Comparison of ENCODE assay signal across 26 cellular contexts in the genomic region with DNA sequence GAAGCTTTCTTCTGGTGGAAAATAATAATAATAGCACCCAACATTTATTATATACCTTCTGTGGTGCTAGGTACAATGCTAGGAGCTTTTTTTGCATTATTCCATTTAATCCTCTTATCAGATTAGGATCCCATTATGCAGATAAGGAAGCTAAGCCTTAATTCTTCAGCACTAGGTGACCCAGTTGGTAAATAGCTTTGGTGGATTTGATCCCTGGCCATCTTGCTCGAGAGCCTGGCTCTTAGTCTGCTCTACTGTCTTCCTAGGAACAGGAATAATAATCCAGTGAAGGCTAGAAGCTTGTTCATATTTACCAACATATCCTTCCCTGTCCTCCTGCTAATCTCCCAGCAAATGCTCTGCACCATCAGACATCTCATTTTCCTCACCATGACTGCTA.
DNase-seq lines count a peak whose midpoint lies in the region; TF ChIP-seq lines count a peak whose summit lies in the region.
"Had no signal": no experiment of that assay in that cellular context is flagged by ENCODE, and none has a peak within 500 bp of the region (broad histone marks: within the 10 kb centered on the region; RNA-seq: fewer than 3 reads in every experiment).

No MANE protein-coding gene starts in this region.

- H3K9ac ChIP-seq in mesendoderm (ENCODE audit: low read length), result no peak overlapping the region
- H3K9ac ChIP-seq: BLaER1 had no signal

- H4K8ac ChIP-seq in mesendoderm (ENCODE audit: low read depth, low read length), result no peak overlapping the region

- no peak overlapping the region for H4K5ac ChIP-seq in mesendoderm (ENCODE audit: low read length)

- TF ChIP-seq CTCF in WERI-Rb-1 (IDR thresholded peaks at IDR 0.05; ENCODE audit: low read depth, low read length) (no peak), A673 (conservative IDR thresholded peaks at IDR 0.05; ENCODE audit: low read depth, low read length) (no peak)

- no peak overlapping the region for H2AK5ac ChIP-seq in mesendoderm (ENCODE audit: low read length)

- H3K79me2 ChIP-seq in mesendoderm (ENCODE audit: control insufficient read depth, insufficient read depth, low read length), result no peaks in the 10 kb centered on the region

- H3K4me1 ChIP-seq in mesendoderm (ENCODE audit: control insufficient read depth, low read depth, low read length) (peaks cover 3% of the 10 kb centered on the region), A673 (ENCODE audit: insufficient read depth, low read length, poor library complexity, severe bottlenecking) (no peaks in the 10 kb centered on the region)
- H3K4me1 ChIP-seq: A549, BE2C, BLaER1 had no signal

- BruUV-seq in A673 (replicated peaks; lab: Mats Ljungman, UMichigan), result no TSS peak

- H3K4me2 ChIP-seq in mesendoderm (ENCODE audit: low read length), result no peak overlapping the region
- H3K4me2 ChIP-seq: A549, BLaER1 had no signal

- H2BK120ac ChIP-seq in mesendoderm (ENCODE audit: low read depth, low read length), result no peak overlapping the region

- H3K9me3 ChIP-seq in WERI-Rb-1 (ENCODE audit: severe bottlenecking) (no peaks in the 10 kb centered on the region), A673 (ENCODE audit: low read depth, low read length, poor library complexity, severe bottlenecking) (no peaks in the 10 kb centered on the region)
- H3K9me3 ChIP-seq: A549, BE2C, BLaER1 had no signal

- no peak overlapping the region for H2BK15ac ChIP-seq in mesendoderm (replicated peaks; ENCODE audit: low read depth)

- POLR2A ChIA-PET in A673 (lab: Charles Lee; ENCODE audit: low non-redundant PET), result no interaction called here

- H3K23ac ChIP-seq in mesendoderm (ENCODE audit: low read length), result no peak overlapping the region

- DNase-seq in D341Med (ENCODE audit: low spot score) (peak; percentile 71), NCI-H82 (lab: John Stamatoyannopoulos, UW) (peak; percentile 97), WERI-Rb-1 (peak; percentile 84), mesendoderm (peak; percentile 64), AG20443 (ENCODE audit: low spot score) (no peak), NCI-H2081 treated with DMSO at 0.1 percent for 48 hours (lab: John Stamatoyannopoulos, UW) (no peak), A673 (ENCODE audit: low spot score) (no peak), NCI-H2029 (lab: John Stamatoyannopoulos, UW) (no peak)
- DNase-seq: ACHN; BE2C; C1 segment of cervical spinal cord; CD4-positive, alpha-beta memory T cell; CD4-positive, CD25-positive, alpha-beta regulatory T cell; CD8-positive, alpha-beta memory T cell; COR-L47; DMS 273 treated with DMSO at 0.1 percent for 48 hours; DMS153; DMS53; DMS79; DND-41; EL; GDM1 had no signal

- H3K4me3 ChIP-seq in WERI-Rb-1 (ENCODE audit: low read depth, low read length) (no peak overlapping the region), mesendoderm (ENCODE audit: low read length) (no peak overlapping the region), A673 (ENCODE audit: low read depth, low read length, poor library complexity, severe bottlenecking) (no peak overlapping the region)
- H3K4me3 ChIP-seq: A549, BLaER1, GM12878 had no signal

- H3K79me1 ChIP-seq in mesendoderm (ENCODE audit: low read length), result no peaks in the 10 kb centered on the region

- no peak overlapping the region for H3K4ac ChIP-seq in mesendoderm (ENCODE audit: low read depth, low read length)

- H3K56ac ChIP-seq in mesendoderm (ENCODE audit: low read length), result no peak overlapping the region

- H3K27ac ChIP-seq in WERI-Rb-1 (peak overlapping the region; percentile 24; the same call in 1 of the 2 replicates), mesendoderm (ENCODE audit: low read depth, low read length) (no peak overlapping the region), A673 (ENCODE audit: low read depth, low read length, poor library complexity, severe bottlenecking) (no peak overlapping the region)
- H3K27ac ChIP-seq: 22Rv1, A549, BLaER1 had no signal

- H2BK5ac ChIP-seq in mesendoderm (ENCODE audit: low read length), result no peak overlapping the region

- no peak overlapping the region for H3K18ac ChIP-seq in mesendoderm (ENCODE audit: low read length)

- CTCF ChIA-PET in A673 (lab: Charles Lee), result no interaction called here

- H3K36me3 ChIP-seq in WERI-Rb-1 (no peaks in the 10 kb centered on the region), mesendoderm (ENCODE audit: control insufficient read depth, insufficient read depth, low read length) (no peaks in the 10 kb centered on the region), A673 (ENCODE audit: insufficient read depth, low read length, poor library complexity, severe bottlenecking) (no peaks in the 10 kb centered on the region)
- H3K36me3 ChIP-seq: BLaER1 had no signal

- H3K27me3 ChIP-seq in WERI-Rb-1 (ENCODE audit: insufficient read depth, low read depth, severe bottlenecking) (no peaks in the 10 kb centered on the region), mesendoderm (ENCODE audit: insufficient read depth, low read length, poor library complexity) (no peaks in the 10 kb centered on the region), A673 (replicated peaks; ENCODE audit: insufficient read depth, low read depth, low read length, poor library complexity) (peaks cover 13% of the 10 kb centered on the region)
- H3K27me3 ChIP-seq: BE2C, BLaER1 had no signal

- no CpG with 5 or more reads among the region's 1 CpG for WGBS in mesendoderm (ENCODE audit: extremely low coverage, insufficient coverage, low lambda C conversion rate)

- intact Hi-C loops in A673 (cut with micrococcal nuclease; ENCODE audit: unreplicated experiment), result no loop called here

Comparison
In these comparisons a context has a peak if more than half of its experiments do, and no peak if none do; other contexts are left out.
1. DNase-seq: peak in D341Med (single experiment), NCI-H82 (single experiment), WERI-Rb-1 (single experiment) and mesendoderm (single experiment); none in AG20443 (single experiment), NCI-H2081 treated with DMSO at 0.1 percent for 48 hours (single experiment), A673 (single experiment) and NCI-H2029 (single experiment).